Comparison of ENCODE assay signal across 1 cellular context in genomic region chr11:69337211-69337721, GRCh38.
TF ChIP-seq lines count a peak whose summit lies in the region.

No MANE protein-coding gene starts in this region.

TF ChIP-seq in WTC11, 78 proteins besides CTCF, POLR2A, EP300 and RAD21 (continued from another document):
- TF ChIP-seq ZNF281 (CRISPR knock-in tag; IDR thresholded peaks at IDR 0.05) (no peak), SMAD3 (CRISPR knock-in tag; IDR thresholded peaks at IDR 0.05; ENCODE audit: borderline replicate concordance) (no peak), MXD4 (CRISPR knock-in tag; IDR thresholded peaks at IDR 0.05; ENCODE audit: borderline replicate concordance) (no peak)
- TF ChIP-seq, protein P1, sequence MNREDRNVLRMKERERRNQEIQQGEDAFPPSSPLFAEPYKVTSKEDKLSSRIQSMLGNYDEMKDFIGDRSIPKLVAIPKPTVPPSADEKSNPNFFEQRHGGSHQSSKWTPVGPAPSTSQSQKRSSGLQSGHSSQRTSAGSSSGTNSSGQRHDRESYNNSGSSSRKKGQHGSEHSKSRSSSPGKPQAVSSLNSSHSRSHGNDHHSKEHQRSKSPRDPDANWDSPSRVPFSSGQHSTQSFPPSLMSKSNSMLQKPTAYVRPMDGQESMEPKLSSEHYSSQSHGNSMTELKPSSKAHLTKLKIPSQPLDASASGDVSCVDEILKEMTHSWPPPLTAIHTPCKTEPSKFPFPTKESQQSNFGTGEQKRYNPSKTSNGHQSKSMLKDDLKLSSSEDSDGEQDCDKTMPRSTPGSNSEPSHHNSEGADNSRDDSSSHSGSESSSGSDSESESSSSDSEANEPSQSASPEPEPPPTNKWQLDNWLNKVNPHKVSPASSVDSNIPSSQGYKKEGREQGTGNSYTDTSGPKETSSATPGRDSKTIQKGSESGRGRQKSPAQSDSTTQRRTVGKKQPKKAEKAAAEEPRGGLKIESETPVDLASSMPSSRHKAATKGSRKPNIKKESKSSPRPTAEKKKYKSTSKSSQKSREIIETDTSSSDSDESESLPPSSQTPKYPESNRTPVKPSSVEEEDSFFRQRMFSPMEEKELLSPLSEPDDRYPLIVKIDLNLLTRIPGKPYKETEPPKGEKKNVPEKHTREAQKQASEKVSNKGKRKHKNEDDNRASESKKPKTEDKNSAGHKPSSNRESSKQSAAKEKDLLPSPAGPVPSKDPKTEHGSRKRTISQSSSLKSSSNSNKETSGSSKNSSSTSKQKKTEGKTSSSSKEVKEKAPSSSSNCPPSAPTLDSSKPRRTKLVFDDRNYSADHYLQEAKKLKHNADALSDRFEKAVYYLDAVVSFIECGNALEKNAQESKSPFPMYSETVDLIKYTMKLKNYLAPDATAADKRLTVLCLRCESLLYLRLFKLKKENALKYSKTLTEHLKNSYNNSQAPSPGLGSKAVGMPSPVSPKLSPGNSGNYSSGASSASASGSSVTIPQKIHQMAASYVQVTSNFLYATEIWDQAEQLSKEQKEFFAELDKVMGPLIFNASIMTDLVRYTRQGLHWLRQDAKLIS (CRISPR knock-in tag; IDR thresholded peaks at IDR 0.05; ENCODE audit: borderline replicate concordance): no peak
